Comparison of ENCODE assay signal across 17 cellular contexts in genomic region chr5:10297646-10298204, GRCh38. TPM values are rescaled to one million over a fixed set of nuclear protein-coding genes. Genes with fewer than 3 reads are reported as not detected.
A peak's percentile ranks its signal among the peaks of the same experiment; 100 is the strongest.
DNase-seq lines count a peak whose midpoint lies in the region; ATAC-seq and TF ChIP-seq lines count a peak whose summit lies in the region.
"Had no signal": no experiment of that assay in that cellular context is flagged by ENCODE, and none has a peak within 500 bp of the region (broad histone marks: within the 10 kb centered on the region; RNA-seq: fewer than 3 reads in every experiment).

No MANE protein-coding gene starts in this region.

- POLR2A ChIA-PET in MCF 10A (lab: Yijun Ruan, JAX), result interaction anchor here (1.2 kb wide), 1 partner anchor 11 kb away, joined by 7 read pairs; no protein-coding TSS in a partner anchor

- ATAC-seq in GM21390 (IDR thresholded peaks at IDR 0.05; ENCODE audit: unreplicated experiment), result no peak
- ATAC-seq: HCT116 had no signal

- H3K4me1 Mint-ChIP-seq in MCF 10A (ENCODE audit: insufficient read depth, unreplicated experiment) (peaks cover 33% of the 10 kb centered on the region), glutamatergic neuron (ENCODE audit: low read depth, unreplicated experiment) (peaks cover 6% of the 10 kb centered on the region)

- H3K79me2 ChIP-seq in mammary epithelial cell (ENCODE audit: insufficient read depth, low read length), result peaks cover 7% of the 10 kb centered on the region

- TF ChIP-seq POLR2A in spleen (IDR thresholded peaks at IDR 0.05), result no peak

- H3K27me3 ChIP-seq in mammary epithelial cell (ENCODE audit: insufficient read depth, low read length) (no peaks in the 10 kb centered on the region), spleen (replicated peaks in 1 of 7) (no peaks in the 10 kb centered on the region)
- H3K27me3 ChIP-seq: SJCRH30 had no signal

- H3K4me1 ChIP-seq in mammary epithelial cell (ENCODE audit: insufficient read depth, low read length) (peaks cover 9% of the 10 kb centered on the region), spleen (no peaks in the 10 kb centered on the region)
- H3K4me1 ChIP-seq: Caco-2, SJCRH30 had no signal

- no peaks in the 10 kb centered on the region for H3K27me3 Mint-ChIP-seq in MCF 10A (ENCODE audit: insufficient read depth, unreplicated experiment)
- peaks cover 2% of the 10 kb centered on the region for H3K27me3 Mint-ChIP-seq in glutamatergic neuron (ENCODE audit: unreplicated experiment)

- no peak for DNase-seq in MCF 10A (ENCODE audit: unreplicated experiment)
- DNase-seq in mammary epithelial cell, result no peak
- peak; percentile 85 for DNase-seq in NCI-H748 (lab: John Stamatoyannopoulos, UW; ENCODE audit: unreplicated experiment)
- peak; percentile 28 for DNase-seq in glutamatergic neuron
- peak; percentile 35 for DNase-seq in spleen
- DNase-seq in NCI-H524 treated with DMSO at 0.1 percent for 48 hours (lab: John Stamatoyannopoulos, UW), result no peak
- DNase-seq: Caco-2, DMS153, NCI-H1694 treated with DMSO at 0.1 percent for 48 hours, NCI-H2171 treated with DMSO at 0.1 percent for 48 hours, NCI-H510A treated with DMSO at 0.1 percent for 48 hours, RPMI8226, SJCRH30, T-helper 2 cell had no signal

- no TSS peak for BruUV-seq in MCF 10A (replicated peaks; lab: Mats Ljungman, UMichigan)
- no TSS peak for BruUV-seq in mammary epithelial cell (replicated peaks; lab: Mats Ljungman, UMichigan)

- no peaks in the 10 kb centered on the region for H3K9me3 ChIP-seq in mammary epithelial cell (replicated peaks; ENCODE audit: insufficient read depth, low read length)
- H3K9me3 ChIP-seq in spleen, result no peaks in the 10 kb centered on the region
- H3K9me3 ChIP-seq: Caco-2, SJCRH30 had no signal

- H3K9ac ChIP-seq in mammary epithelial cell (ENCODE audit: insufficient read depth, low read length), result no peak overlapping the region

- CTCF ChIA-PET in MCF 10A (lab: Yijun Ruan, JAX), result interaction anchor here (1.4 kb wide), 1 partner anchor 11 kb away, joined by 6 read pairs; no protein-coding TSS in a partner anchor
- CTCF ChIA-PET in mammary epithelial cell (lab: Charles Lee; ENCODE audit: low non-redundant PET), result no interaction called here

- no peaks in the 10 kb centered on the region for H4K20me1 ChIP-seq in mammary epithelial cell (ENCODE audit: insufficient read depth, low read length)

- H3K27ac ChIP-seq in mammary epithelial cell (ENCODE audit: insufficient read depth, low read depth, low read length) (no peak overlapping the region), spleen (no peak overlapping the region)
- H3K27ac ChIP-seq: HL-60, SJCRH30 had no signal

- TF ChIP-seq CTCF in MCF 10A (IDR thresholded peaks at IDR 0.05; ENCODE audit: unreplicated experiment), result no peak
- TF ChIP-seq CTCF in mammary epithelial cell (conservative IDR thresholded peaks at IDR 0.05 in 1 of 2, IDR thresholded peaks at IDR 0.05 in 1 of 2; ENCODE audit: extremely low read depth in 1 of 2, insufficient read depth in 1 of 2, low read depth in 1 of 2, low read length in 2 of 2), result no peak
- no peak for TF ChIP-seq CTCF in glutamatergic neuron (IDR thresholded peaks at IDR 0.05; ENCODE audit: partially characterized antibody, unreplicated experiment)
- TF ChIP-seq CTCF in spleen (IDR thresholded peaks at IDR 0.05 in 8 of 11, conservative IDR thresholded peaks at IDR 0.05 in 3 of 11), result no peak

- H3K9me3 Mint-ChIP-seq in MCF 10A (ENCODE audit: unreplicated experiment), result peaks cover 8% of the 10 kb centered on the region
- H3K9me3 Mint-ChIP-seq in glutamatergic neuron (ENCODE audit: unreplicated experiment), result peaks cover 6% of the 10 kb centered on the region

- H3K36me3 Mint-ChIP-seq in MCF 10A (ENCODE audit: insufficient read depth, unreplicated experiment), result peaks cover 57% of the 10 kb centered on the region
- peaks cover 3% of the 10 kb centered on the region for H3K36me3 Mint-ChIP-seq in glutamatergic neuron (ENCODE audit: unreplicated experiment)

- H3K4me2 ChIP-seq in mammary epithelial cell (ENCODE audit: insufficient read depth, low read depth, low read length), result no peak overlapping the region

- 99% methylated on average over 9 of the region's 14 CpGs for WGBS in mammary epithelial cell (ENCODE audit: low coverage, missing lambda C conversion rate)
- WGBS in spleen, 5 donors, result 87 to 95% (median 92%) methylated on average over 14 of the region's 14 CpGs

- dilution Hi-C loops in mammary epithelial cell (cut with HindIII; ENCODE audit: low sequenced_read_pairs), result no loop called here

- H3K27ac Mint-ChIP-seq in MCF 10A (ENCODE audit: low read depth, unreplicated experiment), result peak overlapping the region; percentile 55
- H3K27ac Mint-ChIP-seq in glutamatergic neuron (ENCODE audit: unreplicated experiment), result no peak overlapping the region

- H3K4me3 Mint-ChIP-seq in MCF 10A (ENCODE audit: unreplicated experiment) (no peak overlapping the region), glutamatergic neuron (ENCODE audit: unreplicated experiment) (peak overlapping the region; percentile 4)

- H3K36me3 ChIP-seq in mammary epithelial cell (ENCODE audit: insufficient read depth, low read length), result no peaks in the 10 kb centered on the region
- no peaks in the 10 kb centered on the region for H3K36me3 ChIP-seq in spleen
- H3K36me3 ChIP-seq: SJCRH30 had no signal

- in situ Hi-C loops in mammary epithelial cell (cut with MboI; ENCODE audit: low sequenced_read_pairs in 2 of 2), result no loop called here

- intact Hi-C loops in MCF 10A (cut with micrococcal nuclease) (no loop called here), mammary epithelial cell (cut with micrococcal nuclease) (no loop called here), spleen (cut with DNase I; ENCODE audit: low total_unique reads) (no loop called here)

- H2AFZ ChIP-seq in mammary epithelial cell (ENCODE audit: low read depth, low read length), result no peak overlapping the region

- no peak overlapping the region for H3K4me3 ChIP-seq in mammary epithelial cell (replicated peaks in 1 of 3; ENCODE audit: insufficient read depth in 1 of 3, low read depth in 2 of 3, low read length in 3 of 3)
- no peak overlapping the region for H3K4me3 ChIP-seq in spleen
- H3K4me3 ChIP-seq: SJCRH30 had no signal

RNA-seq across cellular contexts. Expression of gene CMBL, which starts 10.0 kb away (rescaled TPM):
- 17.6 and 24.9 TPM in 2 replicates for total RNA-seq in MCF 10A (2022)
- 10 to 100 TPM in 1 of 2 donors, 1 to 10 TPM in 1; 2.5 to 17.3 TPM for total RNA-seq in mammary epithelial cell
- polyA plus RNA-seq in mammary epithelial cell, result 28.8 TPM
- polyA minus RNA-seq in mammary epithelial cell, result 37.3 TPM
- 2.2 TPM for total RNA-seq in glutamatergic neuron (ENCODE audit: unreplicated experiment)
- total RNA-seq in spleen, result 10 to 100 TPM in 1 of 7 donors, 1 to 10 TPM in 6; 3.1 to 11.2 (median 4.8) TPM
- polyA plus RNA-seq in spleen, result 1 to 10 TPM; 1.3 to 4.7 (median 2.5) TPM
- total RNA-seq: SJCRH30 had no signal

RNA-seq across cellular contexts. Expression of gene CCT5, which starts 47.6 kb away (rescaled TPM):
- total RNA-seq in MCF 10A (2022) (220 and 322 TPM in 2 replicates), mammary epithelial cell (100 to 1,000 TPM; 270 to 303 TPM), glutamatergic neuron (ENCODE audit: unreplicated experiment) (284 TPM), spleen (100 to 1,000 TPM in 6 of 7 donors, 10 to 100 TPM in 1; 87.8 to 150 (median 114) TPM)
- polyA plus RNA-seq in mammary epithelial cell (542 TPM), spleen (100 to 1,000 TPM in 2 of 3 donors, 10 to 100 TPM in 1; 76.9 to 128 (median 115) TPM)
- 413 TPM for polyA minus RNA-seq in mammary epithelial cell

RNA-seq across cellular contexts. Expression of gene ATPSCKMT, which starts 48.0 kb away (rescaled TPM):
- 14.4 and 15.2 TPM in 2 replicates for total RNA-seq in MCF 10A (2022)
- total RNA-seq in mammary epithelial cell, result 10 to 100 TPM; 15.7 to 19.2 TPM
- 17.7 TPM for polyA plus RNA-seq in mammary epithelial cell
- 16.3 TPM for polyA minus RNA-seq in mammary epithelial cell
- 17.8 TPM for total RNA-seq in glutamatergic neuron (ENCODE audit: unreplicated experiment)
- 10 to 100 TPM in 6 of 7 donors, 1 to 10 TPM in 1; 7.7 to 31.1 (median 16.5) TPM for total RNA-seq in spleen
- 1 to 10 TPM; 5.2 to 7.9 (median 7.4) TPM for polyA plus RNA-seq in spleen

RNA-seq across cellular contexts. Expression of gene MARCHF6, which starts 55.8 kb away (rescaled TPM):
- total RNA-seq in MCF 10A (2022) (118 and 131 TPM in 2 replicates), mammary epithelial cell (100 to 1,000 TPM in 1 of 2 donors, 10 to 100 TPM in 1; 91.0 to 110 TPM), glutamatergic neuron (ENCODE audit: unreplicated experiment) (245 TPM), spleen (100 to 1,000 TPM; 104 to 168 (median 123) TPM)
- polyA plus RNA-seq in mammary epithelial cell (95.3 TPM), spleen (10 to 100 TPM; 62.0 to 95.6 (median 72.1) TPM)
- polyA minus RNA-seq in mammary epithelial cell, result 123 TPM

Comparison
In these comparisons a context has a peak if more than half of its experiments do, and no peak if none do; other contexts are left out.
1. DNase-seq: peak in NCI-H748 (single experiment), glutamatergic neuron (single experiment) and spleen (single experiment); none in MCF 10A (single experiment), mammary epithelial cell (single experiment) and NCI-H524 treated with DMSO at 0.1 percent for 48 hours (single experiment).